In the genomic region with DNA sequence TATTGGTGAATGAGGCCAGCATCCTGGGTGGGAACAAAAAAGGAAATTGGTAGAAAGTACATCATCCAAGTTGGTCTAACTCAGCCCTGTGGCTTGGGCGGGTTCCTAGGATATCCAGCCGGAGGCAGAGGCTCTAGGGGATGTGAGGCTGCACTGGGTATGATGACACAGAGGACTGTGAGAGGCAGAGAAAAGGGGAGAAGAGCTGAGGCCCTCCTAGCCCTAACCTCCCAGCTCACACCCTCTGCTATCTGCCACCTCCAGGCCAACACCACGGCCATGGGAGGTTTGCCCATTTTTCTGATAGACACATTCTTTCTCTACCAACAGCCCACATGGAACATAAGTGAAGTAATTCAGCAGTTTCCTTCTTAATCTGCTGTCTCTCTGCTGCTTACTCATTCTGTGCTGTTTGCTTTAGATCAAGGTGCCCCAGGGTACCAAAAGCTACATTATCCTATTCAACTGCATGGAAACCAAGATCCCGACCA, we compare ENCODE assay signal across 20 cellular contexts.
A peak's percentile ranks its signal among the peaks of the same experiment; 100 is the strongest.
DNase-seq lines count a peak whose midpoint lies in the region; ATAC-seq and TF ChIP-seq lines count a peak whose summit lies in the region.
"Had no signal": no experiment of that assay in that cellular context is flagged by ENCODE, and none has a peak within 500 bp of the region (broad histone marks: within the 10 kb centered on the region; RNA-seq: fewer than 3 reads in every experiment).

No MANE protein-coding gene starts in this region.

- TF ChIP-seq CTCF in breast epithelium (IDR thresholded peaks at IDR 0.05) (no peak), right atrium auricular region (IDR thresholded peaks at IDR 0.05) (no peak)

- no peak overlapping the region for H3K4me3 ChIP-seq in ACC112 (ENCODE audit: low read depth, low read length)
- H3K4me3 ChIP-seq in breast epithelium, result no peak overlapping the region
- no peak overlapping the region for H3K4me3 ChIP-seq in right atrium auricular region
- H3K4me3 ChIP-seq: neural progenitor cell, upper lobe of right lung had no signal

- DNase-seq in M059J (ENCODE audit: low read depth) (peak; percentile 87), breast epithelium (ENCODE audit: low spot score in 2 of 2) (no peak), right atrium auricular region (ENCODE audit: low spot score) (no peak), NCI-H1436 treated with DMSO at 0.1 percent for 48 hours (lab: John Stamatoyannopoulos, UW) (no peak), DMS153 treated with DMSO at 0.1 percent for 48 hours (lab: John Stamatoyannopoulos, UW; ENCODE audit: unreplicated experiment) (no peak)
- DNase-seq: activated CD4-positive, alpha-beta T cell treated with anti-CD3 and anti-CD28 coated beads for 36 hours; foreskin melanocyte; H9; NCI-H1930; NCI-H69; RPMI8226; stimulated activated CD4-positive, alpha-beta T cell treated with anti-CD3 and anti-CD28 coated beads, Interleukin-4, amount 100 ng/mL, for 4 hours; T-helper 1 cell; upper lobe of right lung had no signal

- no peak for TF ChIP-seq POLR2A in breast epithelium (IDR thresholded peaks at IDR 0.05)

- H3K27me3 ChIP-seq in ACC112 (ENCODE audit: insufficient read depth, low read length), result no peaks in the 10 kb centered on the region
- no peaks in the 10 kb centered on the region for H3K27me3 ChIP-seq in breast epithelium
- no peaks in the 10 kb centered on the region for H3K27me3 ChIP-seq in right atrium auricular region
- H3K27me3 ChIP-seq: neural progenitor cell, upper lobe of right lung had no signal

- H3K27ac ChIP-seq in ACC112 (ENCODE audit: low read depth, low read length) (peak overlapping the region; percentile 35), breast epithelium (peak overlapping the region; percentile 60 to 72), right atrium auricular region (peak overlapping the region; percentile 19 to 26)
- H3K27ac ChIP-seq: KMS-11, neural progenitor cell, upper lobe of right lung had no signal

- H3K4me1 ChIP-seq in ACC112 (ENCODE audit: control insufficient read depth, insufficient read depth, low read length, unreplicated experiment) (peaks cover 52% of the 10 kb centered on the region), breast epithelium (peaks cover 0 to 16% of the 10 kb centered on the region in 2 donors), right atrium auricular region (peaks cover 0 to 31% of the 10 kb centered on the region in 2 donors)
- H3K4me1 ChIP-seq: neural progenitor cell had no signal

- intact Hi-C loops in breast epithelium (cut with DNase I; ENCODE audit: low total_unique reads), result no loop called here

- H3K36me3 ChIP-seq in ACC112 (ENCODE audit: insufficient read depth, low read length) (no peaks in the 10 kb centered on the region), breast epithelium (no peaks in the 10 kb centered on the region), right atrium auricular region (no peaks in the 10 kb centered on the region)
- H3K36me3 ChIP-seq: neural progenitor cell, upper lobe of right lung had no signal

- no peaks in the 10 kb centered on the region for H3K9me3 ChIP-seq in breast epithelium
- no peaks in the 10 kb centered on the region for H3K9me3 ChIP-seq in right atrium auricular region
- H3K9me3 ChIP-seq: upper lobe of right lung had no signal

- no peaks in the 10 kb centered on the region for H3K79me2 ChIP-seq in ACC112 (ENCODE audit: control insufficient read depth, insufficient read depth, low read length, unreplicated experiment)

- ATAC-seq in HG02588 (IDR thresholded peaks at IDR 0.05; ENCODE audit: unreplicated experiment) (no peak), HG03469 (IDR thresholded peaks at IDR 0.05; ENCODE audit: unreplicated experiment) (no peak)
- ATAC-seq: activated CD4-positive, alpha-beta T cell treated with anti-CD3 and anti-CD28 coated beads for 36 hours; stimulated activated memory B cell treated with anti-CD40 and anti-IgM and Interleukin-4, amounts not matched to agents 10 μg/mL and 1 μg/mL and 100 μg/mL, for 72 hours; upper lobe of right lung had no signal

- H2AFZ ChIP-seq in ACC112 (ENCODE audit: low read length, unreplicated experiment), result no peak overlapping the region
- H2AFZ ChIP-seq: neural progenitor cell had no signal
